ENCODE assay signal across 8 cellular contexts in the genomic region with DNA sequence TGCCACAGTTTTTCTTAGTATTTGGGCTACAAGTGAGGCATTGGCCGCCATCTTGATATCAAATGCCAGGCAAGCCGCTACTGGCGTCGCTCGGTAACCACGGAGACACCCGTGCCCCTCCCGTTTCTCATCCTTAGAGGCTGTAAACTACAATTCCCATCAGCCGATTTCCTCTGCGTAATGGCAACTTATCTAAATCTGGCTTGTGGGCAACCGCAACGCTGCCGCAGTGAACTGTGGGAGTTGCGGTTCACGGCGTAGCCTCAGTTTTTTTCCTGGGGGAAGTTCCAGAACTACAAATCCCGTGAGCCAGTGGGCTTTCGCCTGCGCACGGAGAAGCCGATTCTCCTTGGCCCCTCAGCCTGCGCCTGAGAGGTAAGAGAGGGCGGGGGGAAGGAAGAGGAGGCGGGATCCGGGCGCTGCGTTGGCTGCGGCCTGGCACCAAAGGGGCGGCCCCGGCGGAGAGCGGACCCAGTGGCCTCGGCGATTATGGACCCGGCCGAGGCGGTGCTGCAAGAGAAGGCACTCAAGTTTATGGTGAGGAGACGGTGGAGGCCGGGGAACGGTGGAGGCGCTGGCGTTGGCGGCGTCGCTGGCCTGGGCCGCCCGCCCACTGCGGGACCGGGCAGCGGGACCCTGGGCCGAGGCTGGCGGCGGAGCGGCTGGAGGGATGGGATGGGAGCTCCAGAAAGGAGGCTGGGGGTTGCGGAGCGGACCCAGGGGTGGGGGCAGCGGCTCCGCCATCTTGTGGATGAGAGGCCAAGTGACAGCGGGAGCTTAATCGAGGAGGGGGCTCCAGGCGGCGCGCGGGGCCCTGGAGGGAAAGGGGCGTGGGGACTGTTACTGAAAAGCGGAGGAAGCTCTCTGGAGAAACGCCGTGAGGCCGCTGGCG. TPM values are rescaled to one million over a fixed set of nuclear protein-coding genes. Genes with fewer than 3 reads are reported as not detected.
DNase-seq lines count a peak whose midpoint lies in the region; ATAC-seq and TF ChIP-seq lines count a peak whose summit lies in the region.

TSS of gene BTRC (plus strand) at position 474 of the 892 bp plus-strand sequence. CDS start at position 490, 16 bp downstream.

- H3K4me1 Mint-ChIP-seq in immature natural killer cell: peaks cover 18 to 31% of the 10 kb centered on the region in 2 donors

- DNase-seq in AG09309 (ENCODE audit: low read depth) (peak; percentile 98), NCI-H345 treated with DMSO at 0.1 percent for 48 hours (lab: John Stamatoyannopoulos, UW; ENCODE audit: unreplicated experiment) (peak; percentile 94), immature natural killer cell (peak; percentile 96 to 97 (median 96)), smooth muscle cell of the brain vasculature (ENCODE audit: low read depth, low spot score) (peak; percentile 99)
- peak; percentile 83 to 90 (median 88) for DNase-seq in activated CD4-positive, CD25-positive, alpha-beta regulatory T cell (lab: John Stamatoyannopoulos, UW)
- peak; percentile 99 for DNase-seq in central memory CD4-positive, alpha-beta T cell

- peak; percentile 94 for ATAC-seq in GM19023 (IDR thresholded peaks at IDR 0.05; ENCODE audit: unreplicated experiment)
- peak; percentile 94 for ATAC-seq in HG03280 (IDR thresholded peaks at IDR 0.05; ENCODE audit: unreplicated experiment)

- H3K4me3 ChIP-seq in AG09309 (ENCODE audit: control insufficient read depth, low read depth, low read length): peak within 1 kb of the TSS; percentile 82

- peak within 1 kb of the TSS; percentile 86 to 97 (median 94) for H3K27ac Mint-ChIP-seq in immature natural killer cell

- peak within 1 kb of the TSS; percentile 96 to 97 (median 97) for H3K4me3 Mint-ChIP-seq in immature natural killer cell

- TF ChIP-seq CTCF in AG09309 (IDR thresholded peaks at IDR 0.05; ENCODE audit: control insufficient read depth, insufficient read depth, low read depth, low read length, missing control alignments): no peak

- H3K27me3 Mint-ChIP-seq in immature natural killer cell (ENCODE audit: low read depth in 3 of 3): peaks cover 8 to 13% (median 12%) of the 10 kb centered on the region in 3 donors

- H3K36me3 Mint-ChIP-seq in immature natural killer cell: peaks cover 0 to 4% (median 0%) of the 10 kb centered on the region in 3 donors

- peaks cover 0 to 4% (median 0%) of the 10 kb centered on the region in 6 donors for H3K9me3 Mint-ChIP-seq in immature natural killer cell

RNA-seq across cellular contexts. Expression of gene BTRC, which starts in this region (rescaled TPM):
- 1 to 10 TPM; 3.7 to 9.0 (median 7.4) TPM for polyA plus RNA-seq in immature natural killer cell

Comparison
In these comparisons a context has a peak if more than half of its experiments do, and no peak if none do; other contexts are left out.
1. Peak in every context shown above with its lines: DNase-seq, ATAC-seq and H3K4me3 ChIP-seq.